1 cellular context compared by ENCODE assay signal in the genomic region with DNA sequence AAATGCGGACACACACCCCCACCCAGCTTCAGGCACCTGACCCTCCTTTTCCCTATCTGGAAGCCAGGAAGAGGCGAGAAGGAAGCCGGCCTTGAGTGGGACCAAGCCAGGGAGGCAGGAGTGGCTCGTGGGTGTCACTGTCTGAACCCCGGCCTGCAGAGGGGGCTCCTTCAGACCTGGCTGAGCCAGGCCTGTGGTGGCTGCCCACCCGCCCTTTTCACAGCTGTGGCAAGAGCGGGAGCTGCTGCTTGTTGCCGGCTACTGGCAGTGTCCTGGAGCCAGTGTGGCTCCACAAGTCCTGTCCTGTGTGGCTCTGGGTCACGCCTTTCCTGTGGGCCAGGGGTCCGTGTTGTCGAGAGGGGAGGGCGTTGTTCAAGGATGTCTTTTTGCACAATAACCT.
TF ChIP-seq lines count a peak whose summit lies in the region.

No MANE protein-coding gene starts in this region.

TF ChIP-seq in A549, 52 proteins besides CTCF, POLR2A, EP300 and RAD21 (continued from another document):
- TF ChIP-seq, protein P1, sequence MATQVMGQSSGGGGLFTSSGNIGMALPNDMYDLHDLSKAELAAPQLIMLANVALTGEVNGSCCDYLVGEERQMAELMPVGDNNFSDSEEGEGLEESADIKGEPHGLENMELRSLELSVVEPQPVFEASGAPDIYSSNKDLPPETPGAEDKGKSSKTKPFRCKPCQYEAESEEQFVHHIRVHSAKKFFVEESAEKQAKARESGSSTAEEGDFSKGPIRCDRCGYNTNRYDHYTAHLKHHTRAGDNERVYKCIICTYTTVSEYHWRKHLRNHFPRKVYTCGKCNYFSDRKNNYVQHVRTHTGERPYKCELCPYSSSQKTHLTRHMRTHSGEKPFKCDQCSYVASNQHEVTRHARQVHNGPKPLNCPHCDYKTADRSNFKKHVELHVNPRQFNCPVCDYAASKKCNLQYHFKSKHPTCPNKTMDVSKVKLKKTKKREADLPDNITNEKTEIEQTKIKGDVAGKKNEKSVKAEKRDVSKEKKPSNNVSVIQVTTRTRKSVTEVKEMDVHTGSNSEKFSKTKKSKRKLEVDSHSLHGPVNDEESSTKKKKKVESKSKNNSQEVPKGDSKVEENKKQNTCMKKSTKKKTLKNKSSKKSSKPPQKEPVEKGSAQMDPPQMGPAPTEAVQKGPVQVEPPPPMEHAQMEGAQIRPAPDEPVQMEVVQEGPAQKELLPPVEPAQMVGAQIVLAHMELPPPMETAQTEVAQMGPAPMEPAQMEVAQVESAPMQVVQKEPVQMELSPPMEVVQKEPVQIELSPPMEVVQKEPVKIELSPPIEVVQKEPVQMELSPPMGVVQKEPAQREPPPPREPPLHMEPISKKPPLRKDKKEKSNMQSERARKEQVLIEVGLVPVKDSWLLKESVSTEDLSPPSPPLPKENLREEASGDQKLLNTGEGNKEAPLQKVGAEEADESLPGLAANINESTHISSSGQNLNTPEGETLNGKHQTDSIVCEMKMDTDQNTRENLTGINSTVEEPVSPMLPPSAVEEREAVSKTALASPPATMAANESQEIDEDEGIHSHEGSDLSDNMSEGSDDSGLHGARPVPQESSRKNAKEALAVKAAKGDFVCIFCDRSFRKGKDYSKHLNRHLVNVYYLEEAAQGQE (IDR thresholded peaks at IDR 0.05), result no peak
- no peak for TF ChIP-seq RFX5 (IDR thresholded peaks at IDR 0.05)
